ENCODE assay signal across 40 cellular contexts in genomic region chr5:64864171-64864570, GRCh38.
"Had no signal": no experiment of that assay in that cellular context is flagged by ENCODE, and none has a peak within 500 bp of the region (broad histone marks: within the 10 kb centered on the region; RNA-seq: fewer than 3 reads in every experiment).

No MANE protein-coding gene starts in this region.

- H3K36me3 ChIP-seq: adrenal gland, ascending aorta, brain microvascular endothelial cell, breast epithelium, cardiac muscle cell had no signal

- H3K4me1 ChIP-seq: ascending aorta, body of pancreas, breast epithelium had no signal

- H3K4me3 ChIP-seq: adrenal gland, ascending aorta, body of pancreas, breast epithelium, cardiac muscle cell had no signal

- H3K4me3 Mint-ChIP-seq: activated naive CD4-positive, alpha-beta T cell treated with anti-CD3 and anti-CD28 coated beads for 36 hours; activated naive CD4-positive, alpha-beta T cell treated with anti-CD3 and anti-CD28 coated beads, Interleukin-2, amount 10 ng/mL, durations not matched to agents 7 days and 5 days; activated naive CD4-positive, alpha-beta T cell treated with anti-CD3 and anti-CD28 coated beads, Interleukin-2, amount 50 U/mL, for 24 hours; activated naive CD8-positive, alpha-beta T cell; activated naive CD8-positive, alpha-beta T cell treated with anti-CD3 and anti-CD28 coated beads for 36 hours; activated naive CD8-positive, alpha-beta T cell treated with anti-CD3 and anti-CD28 coated beads, Interleukin-2, amount 10 ng/mL, durations not matched to agents 7 days and 5 days; activated naive CD8-positive, alpha-beta T cell treated with anti-CD3 and anti-CD28 coated beads, Interleukin-2, amount 50 U/mL, for 24 hours; activated T-cell treated with anti-CD3 and anti-CD28 coated beads, Interleukin-2, amount 50 U/mL, for 24 hours; activated T-cell treated with anti-CD3 and anti-CD28 coated beads, Interleukin-2, amount 50 U/mL, for 4 hours; activated T-cell treated with anti-CD3 and anti-CD28 coated beads, Interleukin-2, amount 50 U/mL, for 72 hours; activated T-helper 1 cell treated with anti-CD3 and anti-CD28 coated beads, Interleukin-12 subunit alpha, Interleukin-12 subunit beta, Interleukin-2, Interleukin-4 antibody, amounts not matched to agents 30 ng/mL and 10 ng/mL and 1 ng/mL, durations not matched to agents 14 hours and 24 hours and 36 hours; activated T-helper 17 cell treated with anti-CD3 and anti-CD28 coated beads, Interleukin-2, amount 50 U/mL, for 72 hours; brain; central memory CD8-positive, alpha-beta T cell had no signal

- H3K9me3 Mint-ChIP-seq: activated naive CD4-positive, alpha-beta T cell treated with anti-CD3 and anti-CD28 coated beads for 36 hours; activated naive CD4-positive, alpha-beta T cell treated with anti-CD3 and anti-CD28 coated beads, Interleukin-2, amount 10 ng/mL, durations not matched to agents 7 days and 5 days; activated naive CD4-positive, alpha-beta T cell treated with anti-CD3 and anti-CD28 coated beads, Interleukin-2, amount 50 U/mL, for 24 hours; activated naive CD4-positive, alpha-beta T cell treated with anti-CD3 and anti-CD28 coated beads, Interleukin-2, amount 50 U/mL, for 72 hours; activated naive CD8-positive, alpha-beta T cell treated with anti-CD3 and anti-CD28 coated beads for 36 hours; activated naive CD8-positive, alpha-beta T cell treated with anti-CD3 and anti-CD28 coated beads, Interleukin-2, amount 10 ng/mL, durations not matched to agents 7 days and 5 days; activated naive CD8-positive, alpha-beta T cell treated with anti-CD3 and anti-CD28 coated beads, Interleukin-2, amount 50 U/mL, for 24 hours; activated T-cell treated with anti-CD3 and anti-CD28 coated beads, Interleukin-2, amount 50 U/mL, for 24 hours; activated T-cell treated with anti-CD3 and anti-CD28 coated beads, Interleukin-2, amount 50 U/mL, for 4 hours; activated T-cell treated with anti-CD3 and anti-CD28 coated beads, Interleukin-2, amount 50 U/mL, for 72 hours; activated T-helper 1 cell treated with anti-CD3 and anti-CD28 coated beads, Interleukin-12 subunit alpha, Interleukin-12 subunit beta, Interleukin-2, Interleukin-4 antibody, amounts not matched to agents 30 ng/mL and 10 ng/mL and 1 ng/mL, durations not matched to agents 14 hours and 24 hours and 36 hours; activated T-helper 17 cell treated with anti-CD3 and anti-CD28 coated beads, Interleukin-2, amount 50 U/mL, for 72 hours; activated T-helper 2 cell treated with anti-CD3 and anti-CD28 coated beads, Interferon-gamma antibody, Interleukin-2, Interleukin-4, amounts not matched to agents 10 μg/mL and 5 μg/mL and 100 μg/mL, durations not matched to agents 14 hours and 24 hours and 36 hours; brain; central memory CD8-positive, alpha-beta T cell had no signal

- H3K27me3 Mint-ChIP-seq: activated naive CD4-positive, alpha-beta T cell treated with anti-CD3 and anti-CD28 coated beads, Interleukin-2, amount 10 ng/mL, durations not matched to agents 7 days and 5 days; activated naive CD4-positive, alpha-beta T cell treated with anti-CD3 and anti-CD28 coated beads, Interleukin-2, amount 50 U/mL, for 24 hours; activated naive CD8-positive, alpha-beta T cell; activated naive CD8-positive, alpha-beta T cell treated with anti-CD3 and anti-CD28 coated beads for 36 hours; activated naive CD8-positive, alpha-beta T cell treated with anti-CD3 and anti-CD28 coated beads, Interleukin-2, amount 10 ng/mL, durations not matched to agents 7 days and 5 days; activated naive CD8-positive, alpha-beta T cell treated with anti-CD3 and anti-CD28 coated beads, Interleukin-2, amount 50 U/mL, for 24 hours; activated T-cell treated with anti-CD3 and anti-CD28 coated beads, Interleukin-2, amount 50 U/mL, for 24 hours; activated T-helper 17 cell treated with anti-CD3 and anti-CD28 coated beads, Interleukin-2, amount 50 U/mL, for 72 hours; brain; central memory CD8-positive, alpha-beta T cell had no signal

- H3K27ac ChIP-seq: adrenal gland, ascending aorta, body of pancreas, brain microvascular endothelial cell, breast epithelium, cardiac muscle cell had no signal

- DNase-seq: activated effector memory CD4-positive, alpha-beta T cell treated with anti-CD3 and anti-CD28 coated beads, Interleukin-2, amount 50 U/mL, for 16 hours; activated effector memory CD4-positive, alpha-beta T cell treated with Interleukin-2 at 50 U/mL for 16 hours; activated gamma-delta T cell; activated gamma-delta T cell treated with Interleukin-2 at 50 U/mL for 16 hours; activated naive CD4-positive, alpha-beta T cell; activated naive CD4-positive, alpha-beta T cell treated with anti-CD3 and anti-CD28 coated beads for 36 hours; activated naive CD4-positive, alpha-beta T cell treated with anti-CD3 and anti-CD28 coated beads, Interleukin-2, amount 10 ng/mL, durations not matched to agents 7 days and 5 days; activated naive CD4-positive, alpha-beta T cell treated with anti-CD3 and anti-CD28 coated beads, Interleukin-2, amount 50 U/mL, for 16 hours; activated naive CD4-positive, alpha-beta T cell treated with Interleukin-2 at 50 U/mL for 16 hours; activated naive CD8-positive, alpha-beta T cell treated with anti-CD3 and anti-CD28 coated beads for 36 hours; activated naive CD8-positive, alpha-beta T cell treated with anti-CD3 and anti-CD28 coated beads, Interleukin-2, amount 10 ng/mL, durations not matched to agents 7 days and 5 days; activated naive CD8-positive, alpha-beta T cell treated with anti-CD3 and anti-CD28 coated beads, Interleukin-2, amount 50 U/mL, for 24 hours; activated T-cell treated with anti-CD3 and anti-CD28 coated beads for 4 hours; activated T-cell treated with anti-CD3 and anti-CD28 coated beads, Interleukin-2, amount 50 U/mL, for 1 hour; activated T-cell treated with anti-CD3 and anti-CD28 coated beads, Interleukin-2, amount 50 U/mL, for 24 hours; activated T-cell treated with anti-CD3 and anti-CD28 coated beads, Interleukin-2, amount 50 U/mL, for 4 hours; activated T-cell treated with anti-CD3 and anti-CD28 coated beads, Interleukin-2, amount 50 U/mL, for 48 hours; activated T-cell treated with anti-CD3 and anti-CD28 coated beads, Interleukin-2, amount 50 U/mL, for 72 hours; amniotic stem cell; anterior cingulate cortex; aorta; body of pancreas; brain microvascular endothelial cell; caudate nucleus; central memory CD4-positive, alpha-beta T cell; cerebellar nuclear complex had no signal

- H3K27me3 ChIP-seq: adrenal gland, ascending aorta, body of pancreas, brain microvascular endothelial cell, breast epithelium, cardiac muscle cell had no signal

- H3K36me3 Mint-ChIP-seq: activated naive CD4-positive, alpha-beta T cell treated with anti-CD3 and anti-CD28 coated beads, Interleukin-2, amount 10 ng/mL, durations not matched to agents 7 days and 5 days; activated naive CD4-positive, alpha-beta T cell treated with anti-CD3 and anti-CD28 coated beads, Interleukin-2, amount 50 U/mL, for 72 hours had no signal

- H3K27ac Mint-ChIP-seq: activated naive CD4-positive, alpha-beta T cell treated with anti-CD3 and anti-CD28 coated beads for 36 hours; activated naive CD4-positive, alpha-beta T cell treated with anti-CD3 and anti-CD28 coated beads, Interleukin-2, amount 10 ng/mL, durations not matched to agents 7 days and 5 days; activated naive CD4-positive, alpha-beta T cell treated with anti-CD3 and anti-CD28 coated beads, Interleukin-2, amount 50 U/mL, for 24 hours; activated naive CD4-positive, alpha-beta T cell treated with anti-CD3 and anti-CD28 coated beads, Interleukin-2, amount 50 U/mL, for 72 hours; activated naive CD8-positive, alpha-beta T cell; activated naive CD8-positive, alpha-beta T cell treated with anti-CD3 and anti-CD28 coated beads for 36 hours; activated naive CD8-positive, alpha-beta T cell treated with anti-CD3 and anti-CD28 coated beads, Interleukin-2, amount 10 ng/mL, durations not matched to agents 7 days and 5 days; activated naive CD8-positive, alpha-beta T cell treated with anti-CD3 and anti-CD28 coated beads, Interleukin-2, amount 50 U/mL, for 24 hours; activated T-cell treated with anti-CD3 and anti-CD28 coated beads, Interleukin-2, amount 50 U/mL, for 24 hours; activated T-cell treated with anti-CD3 and anti-CD28 coated beads, Interleukin-2, amount 50 U/mL, for 72 hours; activated T-helper 1 cell treated with anti-CD3 and anti-CD28 coated beads, Interleukin-12 subunit alpha, Interleukin-12 subunit beta, Interleukin-2, Interleukin-4 antibody, amounts not matched to agents 30 ng/mL and 10 ng/mL and 1 ng/mL, durations not matched to agents 14 hours and 24 hours and 36 hours; activated T-helper 17 cell treated with anti-CD3 and anti-CD28 coated beads, Interleukin-2, amount 50 U/mL, for 72 hours; activated T-helper 2 cell treated with anti-CD3 and anti-CD28 coated beads, Interferon-gamma antibody, Interleukin-2, Interleukin-4, amounts not matched to agents 10 μg/mL and 5 μg/mL and 100 μg/mL, durations not matched to agents 14 hours and 24 hours and 36 hours; brain had no signal

- H3K4me1 Mint-ChIP-seq: activated naive CD4-positive, alpha-beta T cell treated with anti-CD3 and anti-CD28 coated beads, Interleukin-2, amount 10 ng/mL, durations not matched to agents 7 days and 5 days; activated naive CD4-positive, alpha-beta T cell treated with anti-CD3 and anti-CD28 coated beads, Interleukin-2, amount 50 U/mL, for 24 hours; activated naive CD8-positive, alpha-beta T cell treated with anti-CD3 and anti-CD28 coated beads for 36 hours; activated naive CD8-positive, alpha-beta T cell treated with anti-CD3 and anti-CD28 coated beads, Interleukin-2, amount 10 ng/mL, durations not matched to agents 7 days and 5 days; activated T-helper 17 cell treated with anti-CD3 and anti-CD28 coated beads, Interleukin-2, amount 50 U/mL, for 72 hours; brain; central memory CD8-positive, alpha-beta T cell had no signal

- H3K9me3 ChIP-seq: adrenal gland, ascending aorta, body of pancreas, breast epithelium had no signal

- FAIRE-seq: astrocyte, bronchial epithelial cell had no signal
